In genomic region chr21:33300701-33301631, GRCh38 we compare ENCODE assay signal across 8 cellular contexts. TPM values are rescaled to one million over a fixed set of nuclear protein-coding genes. Genes with fewer than 3 reads are reported as not detected.
DNase-seq lines count a peak whose midpoint lies in the region; ATAC-seq and TF ChIP-seq lines count a peak whose summit lies in the region.

No MANE protein-coding gene starts in this region.

- H3K27me3 ChIP-seq in HL-60 (ENCODE audit: insufficient read depth, poor library complexity, severe bottlenecking) (no peaks in the 10 kb centered on the region), foreskin keratinocyte (no peaks in the 10 kb centered on the region)

- no peak for ATAC-seq in foreskin keratinocyte

- peaks cover 34% of the 10 kb centered on the region for H3K4me1 ChIP-seq in foreskin keratinocyte

- H3K4me3 ChIP-seq in HL-60 (replicated peaks; ENCODE audit: insufficient read depth, low read length) = no peak overlapping the region
- H3K4me3 ChIP-seq in skin epidermis = no peak overlapping the region

- peak in 1 of 2 experiments; percentile 87 for DNase-seq in HL-60 (ENCODE audit: low read depth in 1 of 2, low spot score in 1 of 2)
- peak; percentile 23 for DNase-seq in RPMI7951 (ENCODE audit: low read depth)
- no peak for DNase-seq in foreskin keratinocyte
- no peak for DNase-seq in ACHN
- DNase-seq in ecto neural progenitor cell (ENCODE audit: low spot score) = no peak
- no peak for DNase-seq in activated CD4-positive, CD25-positive, alpha-beta regulatory T cell (lab: John Stamatoyannopoulos, UW)
- no peak for DNase-seq in middle frontal gyrus (ENCODE audit: extremely low spot score, low spot score)

- in situ Hi-C loops in ACHN (cut with HindIII; ENCODE audit: low pct_ligation_motif_present, low pct_unique_long_range_greater_than_20kb, low sequenced_read_pairs) = no loop called here

- peak overlapping the region; percentile 68 for H3K27ac ChIP-seq in HL-60 (replicated peaks)
- peak overlapping the region; percentile 40 for H3K27ac ChIP-seq in foreskin keratinocyte
- H3K27ac ChIP-seq in skin epidermis = peak overlapping the region in 19 of 21 experiments; percentile 2 to 84 (median 65)

- no peak for TF ChIP-seq CTCF in HL-60 (IDR thresholded peaks at IDR 0.05; ENCODE audit: insufficient read depth, low read length)
- TF ChIP-seq CTCF in foreskin keratinocyte (conservative IDR thresholded peaks at IDR 0.05) = no peak

RNA-seq across cellular contexts. Expression of gene IFNAR1, which starts 23.8 kb away (rescaled TPM):
- 16.7 and 19.3 TPM in 2 replicates for total RNA-seq in RPMI7951 (2014; rRNA removed; shearing (Covaris generic))
- total RNA-seq in foreskin keratinocyte = 17.8 and 18.6 TPM in 2 replicates
- polyA plus RNA-seq in foreskin keratinocyte = 8.3 and 8.4 TPM in 2 replicates

RNA-seq across cellular contexts. Expression of gene IL10RB, which starts 34.8 kb away (rescaled TPM):
- total RNA-seq in RPMI7951 (2014; rRNA removed; shearing (Covaris generic)) = 40.7 and 60.6 TPM in 2 replicates
- 26.0 and 26.6 TPM in 2 replicates for total RNA-seq in foreskin keratinocyte
- 20.8 and 23.3 TPM in 2 replicates for polyA plus RNA-seq in foreskin keratinocyte
